In genomic region chr2:241866896-241867631, GRCh38 we compare ENCODE assay signal across 1 cellular context.
TF ChIP-seq lines count a peak whose summit lies in the region.

No MANE protein-coding gene starts in this region.

TF ChIP-seq in A549, 52 proteins besides CTCF, POLR2A, EP300 and RAD21:
- no peak for TF ChIP-seq MAFK (IDR thresholded peaks at IDR 0.05; ENCODE audit: partially characterized antibody)
- no peak for TF ChIP-seq JUNB (IDR thresholded peaks at IDR 0.05)
TF ChIP-seq in A549: peak in this region for 0.
